8 cellular contexts compared by ENCODE assay signal in the genomic region with DNA sequence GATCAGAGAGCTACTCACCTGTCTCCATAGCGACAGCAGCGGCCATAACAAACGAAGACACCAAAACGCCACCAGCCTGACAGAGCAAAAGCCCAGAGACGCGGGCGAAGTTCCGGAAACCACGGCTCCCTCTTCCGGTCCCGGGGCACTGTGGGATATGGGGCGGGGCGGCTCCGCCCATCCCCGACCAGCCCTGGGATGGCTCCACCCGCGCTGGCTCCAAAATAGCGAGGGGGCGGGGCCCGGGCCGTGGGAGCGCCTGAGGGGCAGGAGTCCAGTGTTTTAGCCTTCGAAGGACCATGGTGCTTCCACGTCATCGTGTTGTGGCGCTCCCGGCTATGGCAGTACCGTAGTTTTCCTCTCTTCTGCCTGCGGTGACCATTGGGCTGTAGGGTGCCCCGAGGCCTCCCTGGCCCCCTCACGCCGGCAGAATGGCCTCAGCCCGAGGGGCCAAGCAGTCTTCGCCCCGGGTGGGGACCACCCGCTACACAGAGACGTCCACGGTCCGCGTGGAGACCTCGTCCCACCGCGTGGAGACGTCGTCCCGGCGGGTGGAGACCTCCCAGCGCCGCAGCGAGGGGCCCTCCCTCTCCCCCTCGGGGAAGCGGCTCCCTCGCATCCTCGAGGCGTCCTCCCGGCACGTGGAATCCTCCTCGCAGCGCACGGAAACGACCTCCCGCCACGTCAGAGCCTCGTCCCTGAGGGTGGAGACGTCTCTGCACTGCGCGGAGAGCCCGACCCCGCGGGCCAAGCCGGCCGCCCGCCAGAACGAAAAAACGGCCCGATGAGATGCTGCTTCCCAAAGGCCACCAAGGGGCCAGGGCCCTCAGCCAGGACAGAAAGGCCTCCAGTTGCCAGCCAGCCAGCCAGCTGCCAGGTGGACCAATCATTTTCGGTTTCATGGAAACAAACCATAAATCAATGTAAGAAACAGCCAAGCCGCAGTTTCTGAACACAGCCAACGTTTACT. TPM values are rescaled to one million over a fixed set of nuclear protein-coding genes. Genes with fewer than 3 reads are reported as not detected.
DNase-seq lines count a peak whose midpoint lies in the region; TF ChIP-seq lines count a peak whose summit lies in the region.

Gene C17orf100, plus strand, starts transcription at position 280 of the 970 bp plus-strand sequence. Its CDS starts 152 bp downstream, at position 432.
Gene MED31, minus strand, starts transcription at position 123 of the 970 bp plus-strand sequence. Its CDS starts 77 bp downstream, at position 46.

- H3K9me3 ChIP-seq in SK-N-MC (ENCODE audit: low read depth, low read length), result no peaks in the 10 kb centered on the region
- no peaks in the 10 kb centered on the region for H3K9me3 ChIP-seq in suprapubic skin

- TF ChIP-seq CTCF in HFFc6 (IDR thresholded peaks at IDR 0.05), result no peak
- no peak for TF ChIP-seq CTCF in suprapubic skin (IDR thresholded peaks at IDR 0.05)

- DNase-seq in GM03348 (ENCODE audit: low spot score) (peak; percentile 99), HFFc6 (peak; percentile 94), NCI-H1048 (lab: John Stamatoyannopoulos, UW) (peak; percentile 69), SK-N-MC (ENCODE audit: low read depth, low spot score) (no peak), globus pallidus (ENCODE audit: low spot score) (peak; percentile 84), nucleus accumbens (lab: John Stamatoyannopoulos, UW) (peak; percentile 45 to 96 (median 88)), suprapubic skin (ENCODE audit: low spot score in 2 of 2) (peak; percentile 97 to 98)

- H3K27me3 Mint-ChIP-seq in HFFc6 (ENCODE audit: insufficient read depth), result peaks cover 11% of the 10 kb centered on the region
- no peaks in the 10 kb centered on the region for H3K27me3 Mint-ChIP-seq in activated naive CD4-positive, alpha-beta T cell treated with anti-CD3 and anti-CD28 coated beads, Interleukin-2, amount 50 U/mL, for 24 hours

- H3K36me3 Mint-ChIP-seq in HFFc6 (ENCODE audit: low read depth), result peaks cover 35% of the 10 kb centered on the region
- peaks cover 14% of the 10 kb centered on the region for H3K36me3 Mint-ChIP-seq in activated naive CD4-positive, alpha-beta T cell treated with anti-CD3 and anti-CD28 coated beads, Interleukin-2, amount 50 U/mL, for 24 hours

- H3K4me1 ChIP-seq in suprapubic skin, result peaks cover 52% of the 10 kb centered on the region

- peak within 1 kb of the TSS; percentile 96 for H3K27ac ChIP-seq in SK-N-MC
- peak within 1 kb of the TSS; percentile 93 for H3K27ac ChIP-seq in suprapubic skin

- 15% methylated on average over 4 of the region's 79 CpGs for WGBS in suprapubic skin

- no peaks in the 10 kb centered on the region for H3K9me3 Mint-ChIP-seq in HFFc6
- no peaks in the 10 kb centered on the region for H3K9me3 Mint-ChIP-seq in activated naive CD4-positive, alpha-beta T cell treated with anti-CD3 and anti-CD28 coated beads, Interleukin-2, amount 50 U/mL, for 24 hours

- peak within 1 kb of the TSS; percentile 99 for H3K27ac Mint-ChIP-seq in HFFc6
- H3K27ac Mint-ChIP-seq in activated naive CD4-positive, alpha-beta T cell treated with anti-CD3 and anti-CD28 coated beads, Interleukin-2, amount 50 U/mL, for 24 hours, result peak within 1 kb of the TSS; percentile 99

- H3K4me1 Mint-ChIP-seq in HFFc6 (ENCODE audit: low read depth), result peaks cover 49% of the 10 kb centered on the region
- peaks cover 70% of the 10 kb centered on the region for H3K4me1 Mint-ChIP-seq in activated naive CD4-positive, alpha-beta T cell treated with anti-CD3 and anti-CD28 coated beads, Interleukin-2, amount 50 U/mL, for 24 hours

- TF ChIP-seq EP300 in suprapubic skin (IDR thresholded peaks at IDR 0.05), result peak; percentile 17

- peak in 1 of 2 donors; percentile 80 for TF ChIP-seq POLR2A in suprapubic skin (IDR thresholded peaks at IDR 0.05)

- peak within 1 kb of the TSS; percentile 95 for H3K9ac ChIP-seq in SK-N-MC (ENCODE audit: insufficient read length)

- H3K4me3 ChIP-seq in SK-N-MC (peak within 1 kb of the TSS; percentile 92), suprapubic skin (peak within 1 kb of the TSS; percentile 80)

- peak within 1 kb of the TSS; percentile 97 for H3K4me3 Mint-ChIP-seq in HFFc6
- peak within 1 kb of the TSS; percentile 94 for H3K4me3 Mint-ChIP-seq in activated naive CD4-positive, alpha-beta T cell treated with anti-CD3 and anti-CD28 coated beads, Interleukin-2, amount 50 U/mL, for 24 hours

- H3K36me3 ChIP-seq in SK-N-MC (ENCODE audit: insufficient read depth, low read length), result peaks cover 32% of the 10 kb centered on the region
- H3K36me3 ChIP-seq in suprapubic skin, result peaks cover 14% of the 10 kb centered on the region

- peaks cover 10% of the 10 kb centered on the region for H3K27me3 ChIP-seq in suprapubic skin

RNA-seq across cellular contexts. Expression of gene C17orf100, which starts in this region (rescaled TPM):
- total RNA-seq in HFFc6 (2021; fragmentation: NEBNext Ultra II Directional; extraction: Animal tissue kit (Norgen Biotek cat#: 25700)), result 1 to 10 TPM; 1.0 to 1.7 (median 1.3) TPM
- 1 to 10 TPM; 1.9 to 3.3 (median 2.4) TPM for total RNA-seq in suprapubic skin

RNA-seq across cellular contexts. Expression of gene MED31, which starts in this region (rescaled TPM):
- total RNA-seq in HFFc6 (2021; fragmentation: NEBNext Ultra II Directional; extraction: Animal tissue kit (Norgen Biotek cat#: 25700)), result 10 to 100 TPM; 19.5 to 23.9 (median 20.0) TPM
- 10 to 100 TPM in 3 of 4 donors, 1 to 10 TPM in 1; 9.3 to 19.2 (median 12.9) TPM for total RNA-seq in suprapubic skin
